Comparison of ENCODE assay signal across 15 cellular contexts in genomic region chr11:45801723-45802315, GRCh38. TPM values are rescaled to one million over a fixed set of nuclear protein-coding genes. Genes with fewer than 3 reads are reported as not detected.
A peak's percentile ranks its signal among the peaks of the same experiment; 100 is the strongest.
DNase-seq lines count a peak whose midpoint lies in the region; ATAC-seq and TF ChIP-seq lines count a peak whose summit lies in the region.
"Had no signal": no experiment of that assay in that cellular context is flagged by ENCODE, and none has a peak within 500 bp of the region (broad histone marks: within the 10 kb centered on the region; RNA-seq: fewer than 3 reads in every experiment).

No MANE protein-coding gene starts in this region.

- peak; percentile 49 for DNase-seq in SIG-M5 treated with dmso at 0.1 percent for 504 hours (lab: John Stamatoyannopoulos, UW; ENCODE audit: unreplicated experiment)
- no peak for DNase-seq in SIG-M5 (lab: John Stamatoyannopoulos, UW)
- peak in 1 of 3 donors; percentile 70 for DNase-seq in Peyer's patch
- DNase-seq in fibroblast of mammary gland (ENCODE audit: low read depth), result peak; percentile 29
- DNase-seq in transverse colon, result peak; percentile 49
- no peak for DNase-seq in effector CD8-positive, alpha-beta T cell (lab: John Stamatoyannopoulos, UW)
- DNase-seq in stimulated activated naive CD8-positive, alpha-beta T cell treated with anti-CD3 and anti-CD28 coated beads, Interleukin-15, Interleukin-2, amounts not matched to agents 100 U/mL and 50 U/mL, for 24 hours, result no peak
- DNase-seq: activated CD4-positive, alpha-beta T cell treated with anti-CD3 and anti-CD28 coated beads for 4 hours; activated gamma-delta T cell; left lung; NCI-H345; occipital lobe; SJCRH30; stimulated activated CD4-positive, alpha-beta T cell treated with anti-CD3 and anti-CD28 coated beads, Interleukin-2, amount 100 ng/mL, for 24 hours had no signal

- WGBS in transverse colon (ENCODE audit: low coverage in 1 of 2), 2 donors, result 33 to 56% methylated on average over 1 to 2 of the region's 2 CpGs

- peaks cover 4 to 29% (median 11%) of the 10 kb centered on the region in 4 donors for H3K4me1 ChIP-seq in Peyer's patch
- H3K4me1 ChIP-seq in transverse colon, result peaks cover 12 to 34% (median 33%) of the 10 kb centered on the region in 4 donors
- H3K4me1 ChIP-seq: SJCRH30 had no signal

- H3K36me3 ChIP-seq in Peyer's patch, result no peaks in the 10 kb centered on the region
- H3K36me3 ChIP-seq in transverse colon, result no peaks in the 10 kb centered on the region
- H3K36me3 ChIP-seq: left lung, SJCRH30 had no signal

- H3K27me3 ChIP-seq in Peyer's patch (no peaks in the 10 kb centered on the region), transverse colon (no peaks in the 10 kb centered on the region)

- no peak overlapping the region for H3K4me3 ChIP-seq in Peyer's patch
- no peak overlapping the region for H3K4me3 ChIP-seq in fibroblast of mammary gland (ENCODE audit: control insufficient read depth, low read depth, low read length)
- no peak overlapping the region for H3K4me3 ChIP-seq in transverse colon
- H3K4me3 ChIP-seq: left lung, SJCRH30 had no signal

- in situ Hi-C loops in transverse colon (cut with MboI; ENCODE audit: low pct_ligation_motif_present in 1 of 4, low pct_unique_long_range_greater_than_20kb in 1 of 4, low sequenced_read_pairs in 3 of 4), result no loop called here

- ATAC-seq in stimulated activated naive CD8-positive, alpha-beta T cell treated with anti-CD3 and anti-CD28 coated beads, Interleukin-15, Interleukin-2, amounts not matched to agents 100 U/mL and 50 U/mL, for 24 hours, result no peak
- no peak for ATAC-seq in GM21423 (IDR thresholded peaks at IDR 0.05; ENCODE audit: unreplicated experiment)
- ATAC-seq: left lung had no signal

- TF ChIP-seq CTCF in Peyer's patch (IDR thresholded peaks at IDR 0.05) (no peak), fibroblast of mammary gland (conservative IDR thresholded peaks at IDR 0.05; ENCODE audit: control insufficient read depth, insufficient read depth, low read depth, low read length) (no peak), transverse colon (IDR thresholded peaks at IDR 0.05) (no peak)

- H3K9me3 ChIP-seq in Peyer's patch, result no peaks in the 10 kb centered on the region
- no peaks in the 10 kb centered on the region for H3K9me3 ChIP-seq in transverse colon
- H3K9me3 ChIP-seq: left lung, SJCRH30 had no signal

- intact Hi-C loops in transverse colon (cut with DNase I; ENCODE audit: low total_unique reads), result no loop called here

- no peak for TF ChIP-seq EP300 in transverse colon (IDR thresholded peaks at IDR 0.05; ENCODE audit: low read depth)

- TF ChIP-seq POLR2A in Peyer's patch (IDR thresholded peaks at IDR 0.05) (peak in 1 of 2 donors; percentile 69), transverse colon (IDR thresholded peaks at IDR 0.05) (no peak)

- H3K27ac ChIP-seq in Peyer's patch, result peak overlapping the region in 3 of 4 donors; percentile 60 to 90 (median 81)
- H3K27ac ChIP-seq in transverse colon, result peak overlapping the region; percentile 72 to 97 (median 94)
- H3K27ac ChIP-seq: left lung, SJCRH30 had no signal

RNA-seq across cellular contexts. Expression of gene SLC35C1, which starts 3.1 kb away (rescaled TPM):
- total RNA-seq in Peyer's patch (10 to 100 TPM; 24.8 to 68.8 (median 62.0) TPM), transverse colon (10 to 100 TPM; 28.8 to 62.3 (median 44.4) TPM)

RNA-seq across cellular contexts. Expression of gene CRY2, which starts 45.5 kb away (rescaled TPM):
- total RNA-seq in Peyer's patch (10 to 100 TPM; 37.7 to 67.6 (median 66.0) TPM), transverse colon (10 to 100 TPM; 42.2 to 73.6 (median 50.2) TPM)

Comparison
In these comparisons a context has a peak if more than half of its experiments do, and no peak if none do; other contexts are left out.
1. DNase-seq: peak in SIG-M5 treated with dmso at 0.1 percent for 504 hours (single experiment), fibroblast of mammary gland (single experiment) and transverse colon (single experiment); none in SIG-M5 (single experiment), effector CD8-positive, alpha-beta T cell (single experiment) and stimulated activated naive CD8-positive, alpha-beta T cell treated with anti-CD3 and anti-CD28 coated beads, Interleukin-15, Interleukin-2, amounts not matched to agents 100 U/mL and 50 U/mL, for 24 hours (single experiment).